Comparison of ENCODE assay signal across 33 cellular contexts in genomic region chr12:132647858-132648257, GRCh38. TPM values are rescaled to one million over a fixed set of nuclear protein-coding genes. Genes with fewer than 3 reads are reported as not detected.
"Had no signal": no experiment of that assay in that cellular context is flagged by ENCODE, and none has a peak within 500 bp of the region (broad histone marks: within the 10 kb centered on the region; RNA-seq: fewer than 3 reads in every experiment).

No MANE protein-coding gene starts in this region.

- H3K4me1 ChIP-seq: colonic mucosa, gastrocnemius medialis, left lung, neural progenitor cell, prostate gland, right atrium auricular region, sigmoid colon, testis, tibial artery had no signal

- H3K4me3 Mint-ChIP-seq: dendritic cell treated with granulocyte-macrophage colony-stimulating factor and Interleukin-4, amounts not matched to agents 40 ng/mL and 50 ng/mL, for 4 days; endodermal cell; naive thymus-derived CD4-positive, alpha-beta T cell; nephron; neural progenitor cell; stimulated activated memory B cell treated with anti-CD40 and anti-IgM and Interleukin-4, amounts not matched to agents 10 μg/mL and 1 μg/mL and 100 μg/mL, for 72 hours; type B pancreatic cell had no signal

- H3K9me3 ChIP-seq: colonic mucosa, gastrocnemius medialis, left lung, prostate gland, right atrium auricular region, sigmoid colon, testis, tibial artery had no signal

- H3K9ac ChIP-seq: neural progenitor cell had no signal

- DNase-seq: colonic mucosa; effector CD8-positive, alpha-beta T cell; endodermal cell; foreskin fibroblast; gastrocnemius medialis; head of caudate nucleus; mesendoderm; midbrain; naive thymus-derived CD4-positive, alpha-beta T cell; sigmoid colon; stimulated activated CD4-positive, alpha-beta T cell treated with anti-CD3 and anti-CD28 coated beads, Interleukin-4, amount 100 ng/mL, for 4 hours; stimulated activated naive CD8-positive, alpha-beta T cell treated with anti-CD3 and anti-CD28 coated beads, Interleukin-15, Interleukin-2, amounts not matched to agents 100 U/mL and 50 U/mL, for 24 hours; substantia nigra; testis had no signal

- H3K27ac Mint-ChIP-seq: dendritic cell treated with granulocyte-macrophage colony-stimulating factor and Interleukin-4, amounts not matched to agents 40 ng/mL and 50 ng/mL, for 4 days; endodermal cell; nephron; neural progenitor cell; stimulated activated memory B cell treated with anti-CD40 and anti-IgM and Interleukin-4, amounts not matched to agents 10 μg/mL and 1 μg/mL and 100 μg/mL, for 72 hours; type B pancreatic cell had no signal

- H3K27me3 Mint-ChIP-seq: dendritic cell treated with granulocyte-macrophage colony-stimulating factor and Interleukin-4, amounts not matched to agents 40 ng/mL and 50 ng/mL, for 4 days; naive thymus-derived CD4-positive, alpha-beta T cell; stimulated activated memory B cell treated with anti-CD40 and anti-IgM and Interleukin-4, amounts not matched to agents 10 μg/mL and 1 μg/mL and 100 μg/mL, for 72 hours; type B pancreatic cell had no signal

- FAIRE-seq: keratinocyte had no signal

- H2AFZ ChIP-seq: neural progenitor cell had no signal

- H3K36me3 ChIP-seq: colonic mucosa, neural progenitor cell had no signal

- H3K4me3 ChIP-seq: colonic mucosa, gastrocnemius medialis, left lung, neural progenitor cell, prostate gland, right atrium auricular region, sigmoid colon, testis, tibial artery had no signal

- H3K27me3 ChIP-seq: colonic mucosa, gastrocnemius medialis, left lung, neural progenitor cell, right atrium auricular region, sigmoid colon, testis, tibial artery had no signal

- H3K4me1 Mint-ChIP-seq: endodermal cell; naive thymus-derived CD4-positive, alpha-beta T cell; nephron; neural progenitor cell; stimulated activated memory B cell treated with anti-CD40 and anti-IgM and Interleukin-4, amounts not matched to agents 10 μg/mL and 1 μg/mL and 100 μg/mL, for 72 hours had no signal

- H3K4me2 ChIP-seq: neural progenitor cell had no signal

- H3K27ac ChIP-seq: colonic mucosa, epithelial cell of prostate, gastrocnemius medialis, left lung, neural progenitor cell, prostate gland, right atrium auricular region, sigmoid colon, testis, tibial artery had no signal

- ATAC-seq: esophagus mucosa; gastrocnemius medialis; left lung; naive thymus-derived CD4-positive, alpha-beta T cell; stimulated activated memory B cell treated with anti-CD40 and anti-IgM and Interleukin-4, amounts not matched to agents 10 μg/mL and 1 μg/mL and 100 μg/mL, for 72 hours; stimulated activated naive CD8-positive, alpha-beta T cell treated with anti-CD3 and anti-CD28 coated beads, Interleukin-15, Interleukin-2, amounts not matched to agents 100 U/mL and 50 U/mL, for 24 hours had no signal

RNA-seq across cellular contexts. Expression of gene P2RX2, which starts 29.3 kb away (rescaled TPM):
- total RNA-seq: esophagus mucosa, gastrocnemius medialis, glomerular endothelial cell, left lung, lower leg skin, lung microvascular endothelial cell, mucosa of gallbladder, osteocyte, right atrium auricular region, skeletal muscle tissue, urinary bladder had no signal
- polyA plus RNA-seq: keratinocyte; naive thymus-derived CD4-positive, alpha-beta T cell had no signal

RNA-seq across cellular contexts. Expression of gene LRCOL1, which starts 37.5 kb away (rescaled TPM):
- total RNA-seq: endodermal cell; glomerular endothelial cell; lower leg skin; mucosa of gallbladder; naive thymus-derived CD4-positive, alpha-beta T cell; osteocyte; right atrium auricular region; urinary bladder had no signal
- polyA plus RNA-seq: keratinocyte; naive thymus-derived CD4-positive, alpha-beta T cell had no signal
